ENCODE assay signal across 16 cellular contexts in the genomic region with DNA sequence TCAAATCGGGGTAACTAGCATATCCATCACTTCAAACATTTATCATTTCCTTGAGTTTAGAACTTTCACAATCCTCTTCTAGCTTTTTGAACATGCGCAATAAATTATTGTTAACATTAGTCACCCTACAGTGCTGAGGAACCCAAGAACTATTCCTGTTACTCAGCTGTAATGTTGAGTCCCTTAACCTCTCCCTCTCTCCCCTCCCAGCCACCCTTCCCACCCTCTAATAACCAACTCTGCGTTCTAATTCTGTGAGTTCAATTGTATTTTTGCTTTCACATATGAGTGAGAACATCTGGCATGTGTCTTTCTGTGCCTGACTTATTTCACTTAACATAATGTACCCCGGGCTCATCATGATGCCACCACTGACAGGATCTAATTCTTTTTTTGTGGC.
DNase-seq lines count a peak whose midpoint lies in the region; ATAC-seq, FAIRE-seq and TF ChIP-seq lines count a peak whose summit lies in the region.
"Had no signal": no experiment of that assay in that cellular context is flagged by ENCODE, and none has a peak within 500 bp of the region (broad histone marks: within the 10 kb centered on the region; RNA-seq: fewer than 3 reads in every experiment).

No MANE protein-coding gene starts in this region.

- H3K27ac ChIP-seq in heart right ventricle: peak overlapping the region in 9 of 10 donors; percentile 44 to 91 (median 69)
- H3K27ac ChIP-seq in aorta (ENCODE audit: low read depth in 1 of 2, low read length in 2 of 2): no peak overlapping the region

- intact Hi-C loops in heart right ventricle (cut with DNase I) (no loop called here), Right ventricle myocardium superior (cut with DNase I) (no loop called here), aorta (cut with DNase I) (no loop called here)

- FAIRE-seq in urothelium cell line (lab: Jason Lieb, UNC): no peak
- FAIRE-seq: GM18507 had no signal

- H3K4me1 ChIP-seq in heart right ventricle (peaks cover 6 to 78% (median 50%) of the 10 kb centered on the region in 9 donors), aorta (ENCODE audit: control insufficient read depth in 1 of 2, insufficient read depth in 2 of 2, low read length in 2 of 2) (no peaks in the 10 kb centered on the region)

- DNase-seq in heart right ventricle (no peak), Right ventricle myocardium superior (no peak), fibroblast of villous mesenchyme (ENCODE audit: low read depth) (peak; percentile 89), urothelium cell line (ENCODE audit: low spot score) (peak; percentile 39), ecto neural progenitor cell (ENCODE audit: low spot score) (no peak), aorta (no peak)
- DNase-seq in stimulated activated CD4-positive, alpha-beta T cell treated with anti-CD3 and anti-CD28 coated beads, Interleukin-2, amount 100 ng/mL, for 48 hours: no peak
- DNase-seq: activated CD4-positive, CD25-positive, alpha-beta regulatory T cell; amygdala; H9; NCI-H69; nucleus accumbens; stimulated activated CD8-positive, alpha-beta memory T cell treated with anti-CD3 and anti-CD28 coated beads, Interleukin-4, amount 100 ng/mL, for 48 hours had no signal

- H3K4me3 ChIP-seq in heart right ventricle (no peak overlapping the region), fibroblast of villous mesenchyme (ENCODE audit: low read depth, low read length) (no peak overlapping the region), aorta (ENCODE audit: low read length in 2 of 2) (no peak overlapping the region)
- H3K4me3 ChIP-seq: hepatocyte had no signal

- WGBS in heart right ventricle, 2 donors: 58 to 66% methylated on average over 4 of the region's 4 CpGs
- 28 to 51% methylated on average over 4 of the region's 4 CpGs for WGBS in aorta, 2 donors

- H3K27me3 ChIP-seq in heart right ventricle (no peaks in the 10 kb centered on the region), aorta (ENCODE audit: control insufficient read depth in 1 of 2, insufficient read depth in 2 of 2, low read length in 1 of 2) (no peaks in the 10 kb centered on the region)
- H3K27me3 ChIP-seq: hepatocyte had no signal

- no peak for TF ChIP-seq CTCF in heart right ventricle (IDR thresholded peaks at IDR 0.05)
- no peak for TF ChIP-seq CTCF in fibroblast of villous mesenchyme (IDR thresholded peaks at IDR 0.05; ENCODE audit: insufficient read depth, low read depth, low read length)

- H3K9me3 ChIP-seq in heart right ventricle (no peaks in the 10 kb centered on the region), aorta (ENCODE audit: control insufficient read depth, low read length) (no peaks in the 10 kb centered on the region)

- H3K36me3 ChIP-seq in heart right ventricle (peaks cover 0 to 5% (median 0%) of the 10 kb centered on the region in 9 donors), aorta (ENCODE audit: control insufficient read depth in 1 of 2, insufficient read depth in 2 of 2, low read length in 1 of 2) (no peaks in the 10 kb centered on the region)

- ATAC-seq in heart right ventricle (no peak), Right ventricle myocardium superior (ENCODE audit: poor library complexity) (no peak), SK-N-SH treated with all-trans-retinoic acid at 6 μM for 48 hours (peak; percentile 70), aorta (ENCODE audit: low FRiP score) (no peak)

TF ChIP-seq in SK-N-SH treated with all-trans-retinoic acid at 6 μM for 48 hours, 23 proteins besides CTCF, POLR2A, EP300 and RAD21:
- no peak for TF ChIP-seq ZNF70 (CRISPR knock-in tag; IDR thresholded peaks at IDR 0.05)
- peak; percentile 22; the same call in 1 of the 2 replicates for TF ChIP-seq TCF4 (CRISPR knock-in tag; IDR thresholded peaks at IDR 0.05; ENCODE audit: borderline replicate concordance)
- no peak for TF ChIP-seq GLIS3 (CRISPR knock-in tag; IDR thresholded peaks at IDR 0.05)
- 0 out of 2 replicates have a peak, but pooled peaks have one; percentile 22 for TF ChIP-seq PATZ1 (CRISPR knock-in tag; IDR thresholded peaks at IDR 0.05; ENCODE audit: borderline replicate concordance)
- no peak for TF ChIP-seq ESRRG (CRISPR knock-in tag; IDR thresholded peaks at IDR 0.05)
- TF ChIP-seq ISL1 (CRISPR knock-in tag; IDR thresholded peaks at IDR 0.05): peak; percentile 17
- TF ChIP-seq OSR1 (CRISPR knock-in tag; IDR thresholded peaks at IDR 0.05): no peak

Comparison
In these comparisons a context has a peak if more than half of its experiments do, and no peak if none do; other contexts are left out.
1. DNase-seq: peak in fibroblast of villous mesenchyme (single experiment) and urothelium cell line (single experiment); none in heart right ventricle (0 of 2), Right ventricle myocardium superior (single experiment), stimulated activated CD4-positive, alpha-beta T cell treated with anti-CD3 and anti-CD28 coated beads, Interleukin-2, amount 100 ng/mL, for 48 hours (0 of 2), ecto neural progenitor cell (single experiment) and aorta (0 of 2).
2. H3K27ac ChIP-seq: peak in heart right ventricle (9 of 10); none in aorta (0 of 2).